In genomic region chr5:612498-613424, GRCh38 we compare ENCODE assay signal across 8 cellular contexts. TPM values are rescaled to one million over a fixed set of nuclear protein-coding genes. Genes with fewer than 3 reads are reported as not detected.
A peak's percentile ranks its signal among the peaks of the same experiment; 100 is the strongest.
DNase-seq lines count a peak whose midpoint lies in the region; ATAC-seq and TF ChIP-seq lines count a peak whose summit lies in the region.

No MANE protein-coding gene starts in this region.

- peak overlapping the region; percentile 16; the same call in 1 of the 2 replicates for H3K27ac ChIP-seq in IMR-90 (ENCODE audit: insufficient read depth, low read length)

- H3K9me1 ChIP-seq in IMR-90 (ENCODE audit: insufficient read depth, low read length), result peaks cover 5% of the 10 kb centered on the region

- no peak overlapping the region for H3K18ac ChIP-seq in IMR-90 (ENCODE audit: low read depth, low read length)

- peaks cover 2% of the 10 kb centered on the region; the same call in 1 of the 2 replicates for H3K4me1 ChIP-seq in IMR-90 (ENCODE audit: control insufficient read depth, insufficient read depth, low read length)

- no peak overlapping the region for H4K8ac ChIP-seq in IMR-90 (ENCODE audit: low read depth in 2 of 2, low read length in 2 of 2)

- peak overlapping the region; percentile 94 for H3K4me3 ChIP-seq in IMR-90 (ENCODE audit: insufficient read depth, low read depth, low read length)

- H3K36me3 ChIP-seq in IMR-90 (ENCODE audit: control insufficient read depth, insufficient read depth, low read length), result no peaks in the 10 kb centered on the region; the same call in 1 of the 2 replicates

- H3K27ac Mint-ChIP-seq in activated T-cell treated with anti-CD3 and anti-CD28 coated beads, Interleukin-2, amount 50 U/mL, for 72 hours, result peak overlapping the region; percentile 73

- H2BK15ac ChIP-seq in IMR-90 (ENCODE audit: low read depth, low read length), result no peak overlapping the region

- peak overlapping the region; percentile 91 to 94 for H3K4me3 Mint-ChIP-seq in activated T-cell treated with anti-CD3 and anti-CD28 coated beads, Interleukin-2, amount 50 U/mL, for 72 hours

- no peak overlapping the region for H2BK120ac ChIP-seq in IMR-90 (ENCODE audit: low read depth, low read length)

- POLR2A ChIA-PET in IMR-90 (lab: Charles Lee; ENCODE audit: unreplicated experiment), result no interaction called here

- H3K23ac ChIP-seq in IMR-90 (ENCODE audit: low read depth, low read length), result no peak overlapping the region; the same call in 1 of the 2 replicates

- peak overlapping the region; percentile 56 for H2AK9ac ChIP-seq in IMR-90 (replicated peaks; ENCODE audit: low read depth, low read length, poor library complexity)

- no peaks in the 10 kb centered on the region for H4K20me1 ChIP-seq in IMR-90 (ENCODE audit: insufficient read depth, low read length)

- TF ChIP-seq CTCF in IMR-90 (conservative IDR thresholded peaks at IDR 0.05; ENCODE audit: low read depth, low read length), result no peak

- H4K5ac ChIP-seq in IMR-90 (ENCODE audit: low read depth, low read length), result no peak overlapping the region

- peaks cover 8 to 24% of the 10 kb centered on the region in 2 donors for H3K36me3 Mint-ChIP-seq in activated T-cell treated with anti-CD3 and anti-CD28 coated beads, Interleukin-2, amount 50 U/mL, for 72 hours (ENCODE audit: insufficient read depth in 2 of 2)

- H3K9ac ChIP-seq in IMR-90 (ENCODE audit: low read depth, low read length), result peak overlapping the region; percentile 71; the same call in 1 of the 2 replicates

- DNase-seq in GM03348 (ENCODE audit: low spot score), result peak; percentile 44
- DNase-seq in IMR-90, result no peak
- DNase-seq in activated T-cell treated with anti-CD3 and anti-CD28 coated beads, Interleukin-2, amount 50 U/mL, for 72 hours, result peak; percentile 45 to 53
- DNase-seq in left ventricle myocardium superior, result no peak
- DNase-seq in retina, result peak; percentile 39
- no peak for DNase-seq in NCI-H2196 treated with DMSO at 0.1 percent for 48 hours (lab: John Stamatoyannopoulos, UW; ENCODE audit: unreplicated experiment)
- no peak for DNase-seq in globus pallidus (ENCODE audit: low spot score)

- CTCF ChIA-PET in IMR-90 (lab: Yijun Ruan, JAX), result no interaction called here

- H3K4me2 ChIP-seq in IMR-90 (ENCODE audit: low read depth, low read length), result peak overlapping the region; percentile 95

- peaks cover 20 to 26% of the 10 kb centered on the region in 2 experiments for H3K79me1 ChIP-seq in IMR-90 (ENCODE audit: low read depth in 1 of 2, low read length in 2 of 2)

- TF ChIP-seq RAD21 in IMR-90 (IDR thresholded peaks at IDR 0.05; ENCODE audit: low read length), result no peak

- peak overlapping the region; percentile 92 for H2AFZ ChIP-seq in IMR-90 (replicated peaks; ENCODE audit: low read length, poor library complexity)

- H3K9me3 Mint-ChIP-seq in activated T-cell treated with anti-CD3 and anti-CD28 coated beads, Interleukin-2, amount 50 U/mL, for 72 hours, result peaks cover 3 to 4% of the 10 kb centered on the region in 2 donors

- H2BK5ac ChIP-seq in IMR-90 (ENCODE audit: low read depth, low read length, poor library complexity, severe bottlenecking), result no peak overlapping the region

- peaks cover under 1% of the 10 kb centered on the region; the same call in 1 of the 2 replicates for H3K27me3 ChIP-seq in IMR-90 (ENCODE audit: control insufficient read depth, insufficient read depth, low read length)

- dilution Hi-C loops in IMR-90 (cut with HindIII; ENCODE audit: low sequenced_read_pairs, unreplicated experiment), result no loop called here

- H3K4me1 Mint-ChIP-seq in activated T-cell treated with anti-CD3 and anti-CD28 coated beads, Interleukin-2, amount 50 U/mL, for 72 hours (ENCODE audit: low read depth), result peaks cover 60% of the 10 kb centered on the region

- WGBS in IMR-90 (ENCODE audit: extremely low coverage in 2 of 2, insufficient read length in 1 of 2), 2 experiments, result no CpG with 5 or more reads among the region's 49 CpGs

- peaks cover 2% of the 10 kb centered on the region for H3K27me3 Mint-ChIP-seq in activated T-cell treated with anti-CD3 and anti-CD28 coated beads, Interleukin-2, amount 50 U/mL, for 72 hours (ENCODE audit: low read depth)

- ATAC-seq in GM21576 (IDR thresholded peaks at IDR 0.05; ENCODE audit: unreplicated experiment) (peak; percentile 22), IMR-90 (ENCODE audit: low read depth) (peak; percentile 21), left ventricle myocardium superior (peak; percentile 47)
- ATAC-seq in activated T-cell treated with anti-CD3 and anti-CD28 coated beads, Interleukin-2, amount 50 U/mL, for 72 hours (replicated peaks in 1 of 2), result peak; percentile 49 to 52

- intact Hi-C loops in IMR-90 (cut with micrococcal nuclease) (loop anchor here (10.0 kb wide), 1 partner anchor 298 kb away; no protein-coding TSS in a partner anchor), left ventricle myocardium superior (cut with micrococcal nuclease) (no loop called here)

- H3K14ac ChIP-seq in IMR-90 (replicated peaks; ENCODE audit: low read depth, low read length), result no peak overlapping the region

- in situ Hi-C loops in IMR-90 (cut with MboI; ENCODE audit: low sequenced_read_pairs), result no loop called here

- H2AK5ac ChIP-seq in IMR-90 (ENCODE audit: low read depth, low read length), result no peak overlapping the region

- no peak overlapping the region for H3K56ac ChIP-seq in IMR-90 (ENCODE audit: extremely low read depth, insufficient read depth, low read length)

- TF ChIP-seq POLR2A in IMR-90 (IDR thresholded peaks at IDR 0.05; ENCODE audit: low read depth, low read length), result no peak

- H2BK20ac ChIP-seq in IMR-90 (ENCODE audit: low read depth, low read length), result no peak overlapping the region

- no peak overlapping the region for H3K4ac ChIP-seq in IMR-90 (ENCODE audit: low read depth, low read length)

- no TSS peak for BruUV-seq in IMR-90 (replicated peaks; lab: Mats Ljungman, UMichigan)

- no peak overlapping the region for H4K91ac ChIP-seq in IMR-90 (ENCODE audit: insufficient read depth, low read depth, low read length)

- H3K9me3 ChIP-seq in IMR-90 (ENCODE audit: control insufficient read depth, insufficient read depth, low read length), result no peaks in the 10 kb centered on the region

TF ChIP-seq in IMR-90, 13 proteins besides CTCF, POLR2A, EP300 and RAD21:
- no peak for TF ChIP-seq NFE2L2 (IDR thresholded peaks at IDR 0.05; ENCODE audit: low read depth, low read length)
- TF ChIP-seq RFX5 (IDR thresholded peaks at IDR 0.05; ENCODE audit: low read depth, low read length), result no peak
- TF ChIP-seq MXI1 (IDR thresholded peaks at IDR 0.05; ENCODE audit: borderline replicate concordance, low read depth, low read length), result no peak
- TF ChIP-seq CHD1 (IDR thresholded peaks at IDR 0.05; ENCODE audit: low read depth, low read length), result no peak
- no peak for TF ChIP-seq ELK1 (IDR thresholded peaks at IDR 0.05; ENCODE audit: borderline replicate concordance, low read depth, low read length)
- no peak for TF ChIP-seq CEBPB (IDR thresholded peaks at IDR 0.05; ENCODE audit: low read depth, low read length)

RNA-seq across cellular contexts. Expression of gene CEP72, which starts 0.6 kb away (rescaled TPM):
- total RNA-seq in IMR-90 (2012; rRNA removed) (2.8 and 2.9 TPM in 2 replicates), left ventricle myocardium superior (1.6 TPM)
- 4.3 and 5.2 TPM in 2 replicates for polyA plus RNA-seq in IMR-90 (2012; rRNA removed)
- 1.8 and 3.9 TPM in 2 replicates for polyA plus RNA-seq in IMR-90 (2012; cell fraction: cytosol; rRNA removed)
- polyA plus RNA-seq in IMR-90 (2012; cell fraction: nucleus; rRNA removed; ENCODE audit: low replicate concordance), result 8.1 and 8.8 TPM in 2 replicates
- 10 to 100 TPM; 18.6 to 18.7 TPM for total RNA-seq in activated T-cell treated with anti-CD3 and anti-CD28 coated beads, Interleukin-2, amount 50 U/mL, for 72 hours

Comparison
In these comparisons a context has a peak if more than half of its experiments do, and no peak if none do; other contexts are left out.
1. DNase-seq: peak in GM03348 (single experiment), activated T-cell treated with anti-CD3 and anti-CD28 coated beads, Interleukin-2, amount 50 U/mL, for 72 hours (2 of 2) and retina (single experiment); none in IMR-90 (single experiment), left ventricle myocardium superior (single experiment), NCI-H2196 treated with DMSO at 0.1 percent for 48 hours (single experiment) and globus pallidus (single experiment).
2. Peak in every context shown above with its lines, with median percentiles within 50 percentile points of each other: ATAC-seq.